ENCODE assay signal across 8 cellular contexts in the genomic region with DNA sequence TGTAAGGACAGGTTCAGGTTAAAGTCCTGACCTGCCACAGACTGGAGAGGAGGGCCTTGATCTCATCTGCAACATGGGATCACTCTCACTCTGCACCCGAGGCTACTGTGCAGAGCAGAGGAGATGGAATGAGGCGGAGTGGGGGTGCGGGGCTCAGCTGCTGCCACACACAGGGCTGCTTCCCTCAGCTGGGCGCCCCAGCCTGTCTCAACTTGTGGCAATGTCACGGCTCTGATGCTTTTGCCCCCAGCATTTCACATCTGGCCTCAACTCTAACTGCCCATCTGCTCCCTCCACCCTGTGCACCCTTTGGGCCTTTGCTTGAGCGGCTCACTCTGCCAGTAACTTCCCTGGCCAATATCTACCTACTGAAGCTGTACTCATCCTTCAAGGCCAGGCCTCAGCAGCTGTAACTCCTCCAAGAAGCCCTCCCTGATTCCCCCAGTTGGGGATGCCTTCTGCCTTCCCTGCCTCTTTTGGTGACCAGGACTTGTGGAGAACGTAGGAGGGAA.
A peak's percentile ranks its signal among the peaks of the same experiment; 100 is the strongest.
DNase-seq lines count a peak whose midpoint lies in the region; ATAC-seq and TF ChIP-seq lines count a peak whose summit lies in the region.

No MANE protein-coding gene starts in this region.

- H3K4me1 Mint-ChIP-seq in activated CD4-positive, alpha-beta memory T cell treated with anti-CD3 and anti-CD28 coated beads for 36 hours (ENCODE audit: low read depth): peaks cover 61% of the 10 kb centered on the region
- peaks cover 70% of the 10 kb centered on the region for H3K4me1 Mint-ChIP-seq in stimulated activated effector memory CD8-positive, alpha-beta T cell treated with anti-CD3 and anti-CD28 coated beads, Interleukin-12 subunit alpha, Interleukin-12 subunit beta, amount 100 ng/mL, for 72 hours

- in situ Hi-C loops in G401 (cut with HindIII; ENCODE audit: low sequenced_read_pairs): no loop called here

- no peak overlapping the region for H3K4me2 ChIP-seq in Karpas-422 (ENCODE audit: low read depth, low read length, poor library complexity, severe bottlenecking)

- no peaks in the 10 kb centered on the region for H3K79me2 ChIP-seq in Karpas-422 (ENCODE audit: low read length)

- H4K20me1 ChIP-seq in Karpas-422 (ENCODE audit: insufficient read depth, low read depth, low read length): 0 out of 2 replicates have a peak, but pooled peaks cover 3% of the 10 kb centered on the region

- no peaks in the 10 kb centered on the region for H3K9me3 ChIP-seq in left ventricle myocardium inferior (replicated peaks)
- no peaks in the 10 kb centered on the region for H3K9me3 ChIP-seq in Karpas-422 (ENCODE audit: low read length)

- H2AFZ ChIP-seq in Karpas-422 (ENCODE audit: low read length): no peak overlapping the region

- H3K27ac ChIP-seq in left ventricle myocardium inferior (replicated peaks): peak overlapping the region; percentile 94
- H3K27ac ChIP-seq in Karpas-422 (ENCODE audit: low read length): no peak overlapping the region

- no peak overlapping the region for H3K9ac ChIP-seq in Karpas-422 (ENCODE audit: low read length)

- H3K27me3 Mint-ChIP-seq in activated CD4-positive, alpha-beta memory T cell treated with anti-CD3 and anti-CD28 coated beads for 36 hours: no peaks in the 10 kb centered on the region

- no peak for DNase-seq in activated CD4-positive, alpha-beta memory T cell treated with anti-CD3 and anti-CD28 coated beads for 36 hours
- no peak for DNase-seq in left ventricle myocardium inferior
- no peak for DNase-seq in stimulated activated effector memory CD8-positive, alpha-beta T cell treated with anti-CD3 and anti-CD28 coated beads, Interleukin-12 subunit alpha, Interleukin-12 subunit beta, amount 100 ng/mL, for 72 hours (ENCODE audit: low spot score in 2 of 2)
- no peak for DNase-seq in Karpas-422
- DNase-seq in G401 (ENCODE audit: low spot score): no peak
- DNase-seq in H7: no peak

- H3K4me3 Mint-ChIP-seq in activated CD4-positive, alpha-beta memory T cell treated with anti-CD3 and anti-CD28 coated beads for 36 hours: no peak overlapping the region
- peak overlapping the region; percentile 74 for H3K4me3 Mint-ChIP-seq in stimulated activated effector memory CD8-positive, alpha-beta T cell treated with anti-CD3 and anti-CD28 coated beads, Interleukin-12 subunit alpha, Interleukin-12 subunit beta, amount 100 ng/mL, for 72 hours

- H3K9me3 Mint-ChIP-seq in activated CD4-positive, alpha-beta memory T cell treated with anti-CD3 and anti-CD28 coated beads for 36 hours: no peaks in the 10 kb centered on the region
- H3K9me3 Mint-ChIP-seq in stimulated activated effector memory CD8-positive, alpha-beta T cell treated with anti-CD3 and anti-CD28 coated beads, Interleukin-12 subunit alpha, Interleukin-12 subunit beta, amount 100 ng/mL, for 72 hours: no peaks in the 10 kb centered on the region

- H3K27me3 ChIP-seq in left ventricle myocardium inferior (ENCODE audit: low read depth) (no peaks in the 10 kb centered on the region), Karpas-422 (ENCODE audit: low read length) (no peaks in the 10 kb centered on the region), H7 (ENCODE audit: control insufficient read depth, insufficient read depth, low read length) (no peaks in the 10 kb centered on the region)

- H3K36me3 Mint-ChIP-seq in activated CD4-positive, alpha-beta memory T cell treated with anti-CD3 and anti-CD28 coated beads for 36 hours: peaks cover 65% of the 10 kb centered on the region
- peaks cover 92% of the 10 kb centered on the region for H3K36me3 Mint-ChIP-seq in stimulated activated effector memory CD8-positive, alpha-beta T cell treated with anti-CD3 and anti-CD28 coated beads, Interleukin-12 subunit alpha, Interleukin-12 subunit beta, amount 100 ng/mL, for 72 hours

- POLR2A ChIA-PET in activated CD4-positive, alpha-beta memory T cell treated with anti-CD3 and anti-CD28 coated beads for 36 hours (lab: Charles Lee): interaction anchor here (1.6 to 3.0 kb wide), 4 partner anchors 41 to 208 kb away, joined by 4 to 16 read pairs (median 10); a partner anchor contains a TSS

- H3K9me2 ChIP-seq in Karpas-422 (replicated peaks; ENCODE audit: insufficient read depth, low read length): no peaks in the 10 kb centered on the region

- H3K36me3 ChIP-seq in left ventricle myocardium inferior (peaks cover 46% of the 10 kb centered on the region), Karpas-422 (ENCODE audit: insufficient read depth, low read length) (peaks cover 58% of the 10 kb centered on the region), H7 (replicated peaks; ENCODE audit: control insufficient read depth, insufficient read depth, low read length) (peaks cover 49% of the 10 kb centered on the region)

- intact Hi-C loops in activated CD4-positive, alpha-beta memory T cell treated with anti-CD3 and anti-CD28 coated beads for 36 hours (cut with micrococcal nuclease): loop anchor here (5.0 to 10.0 kb wide), 4 partner anchors 159 to 527 kb away; a partner anchor contains a TSS
- intact Hi-C loops in left ventricle myocardium inferior (cut with micrococcal nuclease): no loop called here

- no peak for TF ChIP-seq CTCF in left ventricle myocardium inferior (IDR thresholded peaks at IDR 0.05; ENCODE audit: borderline replicate concordance)

- H3K4me1 ChIP-seq in left ventricle myocardium inferior (peaks cover 63% of the 10 kb centered on the region), Karpas-422 (ENCODE audit: low read length) (no peaks in the 10 kb centered on the region)

- ATAC-seq in HG03039 (IDR thresholded peaks at IDR 0.05; ENCODE audit: unreplicated experiment) (peak; percentile 1), GM21576 (IDR thresholded peaks at IDR 0.05; ENCODE audit: unreplicated experiment) (no peak)
- ATAC-seq in stimulated activated effector memory CD8-positive, alpha-beta T cell treated with anti-CD3 and anti-CD28 coated beads, Interleukin-12 subunit alpha, Interleukin-12 subunit beta, amount 100 ng/mL, for 72 hours: no peak

- H3K4me3 ChIP-seq in left ventricle myocardium inferior (no peak overlapping the region), Karpas-422 (ENCODE audit: low read length) (no peak overlapping the region), H7 (ENCODE audit: insufficient read depth, low read depth, low read length) (no peak overlapping the region)

- CTCF ChIA-PET in activated CD4-positive, alpha-beta memory T cell treated with anti-CD3 and anti-CD28 coated beads for 36 hours (lab: Charles Lee): interaction anchor here (0.7 to 11.3 kb wide), 14 partner anchors 10 to 306 kb away, joined by 3 to 137 read pairs (median 4); a partner anchor contains a TSS

- H3K27ac Mint-ChIP-seq in activated CD4-positive, alpha-beta memory T cell treated with anti-CD3 and anti-CD28 coated beads for 36 hours: peak overlapping the region; percentile 92
- peak overlapping the region; percentile 96 for H3K27ac Mint-ChIP-seq in stimulated activated effector memory CD8-positive, alpha-beta T cell treated with anti-CD3 and anti-CD28 coated beads, Interleukin-12 subunit alpha, Interleukin-12 subunit beta, amount 100 ng/mL, for 72 hours
